ENCODE assay signal across 21 cellular contexts in genomic region chr2:3270095-3270478, GRCh38.
DNase-seq lines count a peak whose midpoint lies in the region; ATAC-seq and TF ChIP-seq lines count a peak whose summit lies in the region.
"Had no signal": no experiment of that assay in that cellular context is flagged by ENCODE, and none has a peak within 500 bp of the region (broad histone marks: within the 10 kb centered on the region; RNA-seq: fewer than 3 reads in every experiment).

No MANE protein-coding gene starts in this region.

- intact Hi-C loops in stomach (cut with DNase I; ENCODE audit: low total_unique reads) (no loop called here), upper lobe of right lung (cut with DNase I) (no loop called here)

- TF ChIP-seq POLR2A in stomach (IDR thresholded peaks at IDR 0.05), result no peak

- H3K4me3 ChIP-seq in stomach (no peak overlapping the region), upper lobe of right lung (no peak overlapping the region)
- H3K4me3 ChIP-seq: BLaER1 treated with 17β-estradiol and CSF1 and Interleukin-3, amounts not matched to agents 10 nM and 100 nM; GM23338 had no signal

- TF ChIP-seq EP300 in stomach (IDR thresholded peaks at IDR 0.05), result no peak

- WGBS in stomach, 5 donors, result 96 to 99% (median 98%) methylated on average over 7 to 8 of the region's 8 CpGs

- H3K9me3 ChIP-seq in stomach, result no peaks in the 10 kb centered on the region
- H3K9me3 ChIP-seq in upper lobe of right lung, result no peaks in the 10 kb centered on the region
- H3K9me3 ChIP-seq: BE2C had no signal

- no peak overlapping the region for H3K27ac ChIP-seq in stomach
- H3K27ac ChIP-seq in upper lobe of right lung, result no peak overlapping the region
- H3K27ac ChIP-seq: 22Rv1; BLaER1 treated with 17β-estradiol and CSF1 and Interleukin-3, amounts not matched to agents 10 nM and 100 nM had no signal

- H3K36me3 ChIP-seq in stomach (no peaks in the 10 kb centered on the region), upper lobe of right lung (no peaks in the 10 kb centered on the region)
- H3K36me3 ChIP-seq: BE2C had no signal

- H3K27me3 ChIP-seq in stomach (no peaks in the 10 kb centered on the region), upper lobe of right lung (no peaks in the 10 kb centered on the region)
- H3K27me3 ChIP-seq: BE2C; BLaER1 treated with 17β-estradiol and CSF1 and Interleukin-3, amounts not matched to agents 10 nM and 100 nM had no signal

- H3K4me1 ChIP-seq in stomach (no peaks in the 10 kb centered on the region), upper lobe of right lung (no peaks in the 10 kb centered on the region)
- H3K4me1 ChIP-seq: BE2C had no signal

- DNase-seq in activated T-cell treated with anti-CD3 and anti-CD28 coated beads, Interleukin-2, amount 50 U/mL, for 24 hours, result no peak
- no peak for DNase-seq in activated T-cell treated with anti-CD3 and anti-CD28 coated beads, Interleukin-2, amount 50 U/mL, for 4 hours
- peak; percentile 56 for DNase-seq in osteocyte (ENCODE audit: extremely low spot score, unreplicated experiment)
- peak; percentile 3 for DNase-seq in stomach
- peak; percentile 22 for DNase-seq in upper lobe of right lung
- DNase-seq: AML-193; BE2C; Calu3; CD4-positive, alpha-beta memory T cell; COR-L47; DMS53; DMS79 treated with DMSO at 0.1 percent for 48 hours; GF-D8; H9 had no signal

- peak overlapping the region; percentile 33 for H3K27ac Mint-ChIP-seq in activated T-cell treated with anti-CD3 and anti-CD28 coated beads, Interleukin-2, amount 50 U/mL, for 24 hours
- H3K27ac Mint-ChIP-seq in osteocyte (ENCODE audit: unreplicated experiment), result no peak overlapping the region
- H3K27ac Mint-ChIP-seq: CD4-positive, alpha-beta memory T cell; GM23338; H9 had no signal

- H3K27me3 Mint-ChIP-seq in activated T-cell treated with anti-CD3 and anti-CD28 coated beads, Interleukin-2, amount 50 U/mL, for 24 hours, result no peaks in the 10 kb centered on the region
- no peaks in the 10 kb centered on the region for H3K27me3 Mint-ChIP-seq in activated T-cell treated with anti-CD3 and anti-CD28 coated beads, Interleukin-2, amount 50 U/mL, for 4 hours (ENCODE audit: low read depth)
- no peaks in the 10 kb centered on the region for H3K27me3 Mint-ChIP-seq in osteocyte (ENCODE audit: unreplicated experiment)
- H3K27me3 Mint-ChIP-seq: CD4-positive, alpha-beta memory T cell had no signal

- peaks cover 9% of the 10 kb centered on the region for H3K9me3 Mint-ChIP-seq in activated T-cell treated with anti-CD3 and anti-CD28 coated beads, Interleukin-2, amount 50 U/mL, for 24 hours
- peaks cover 7% of the 10 kb centered on the region for H3K9me3 Mint-ChIP-seq in activated T-cell treated with anti-CD3 and anti-CD28 coated beads, Interleukin-2, amount 50 U/mL, for 4 hours
- peaks cover 24% of the 10 kb centered on the region for H3K9me3 Mint-ChIP-seq in osteocyte (ENCODE audit: unreplicated experiment)

- H3K4me3 Mint-ChIP-seq in activated T-cell treated with anti-CD3 and anti-CD28 coated beads, Interleukin-2, amount 50 U/mL, for 24 hours, result no peak overlapping the region
- H3K4me3 Mint-ChIP-seq in activated T-cell treated with anti-CD3 and anti-CD28 coated beads, Interleukin-2, amount 50 U/mL, for 4 hours, result no peak overlapping the region
- H3K4me3 Mint-ChIP-seq in osteocyte (ENCODE audit: unreplicated experiment), result no peak overlapping the region
- H3K4me3 Mint-ChIP-seq: CD4-positive, alpha-beta memory T cell; GM23338; H9 had no signal

- ATAC-seq in activated T-cell treated with anti-CD3 and anti-CD28 coated beads, Interleukin-2, amount 50 U/mL, for 4 hours, result no peak
- ATAC-seq in upper lobe of right lung, result no peak
- no peak for ATAC-seq in HG02588 (IDR thresholded peaks at IDR 0.05; ENCODE audit: unreplicated experiment)
- no peak for ATAC-seq in HG02884 (IDR thresholded peaks at IDR 0.05; ENCODE audit: unreplicated experiment)
- ATAC-seq in HG02970 (IDR thresholded peaks at IDR 0.05; ENCODE audit: low FRiP score, unreplicated experiment), result no peak
- ATAC-seq: GM23338, HCT116 had no signal

- H3K4me1 Mint-ChIP-seq in activated T-cell treated with anti-CD3 and anti-CD28 coated beads, Interleukin-2, amount 50 U/mL, for 24 hours (ENCODE audit: low read depth), result peaks cover 7% of the 10 kb centered on the region
- H3K4me1 Mint-ChIP-seq in activated T-cell treated with anti-CD3 and anti-CD28 coated beads, Interleukin-2, amount 50 U/mL, for 4 hours (ENCODE audit: low read depth), result no peaks in the 10 kb centered on the region
- H3K4me1 Mint-ChIP-seq in osteocyte (ENCODE audit: unreplicated experiment), result no peaks in the 10 kb centered on the region

- TF ChIP-seq CTCF in osteocyte (IDR thresholded peaks at IDR 0.05) (no peak), stomach (IDR thresholded peaks at IDR 0.05) (no peak), upper lobe of right lung (IDR thresholded peaks at IDR 0.05) (no peak)

- peaks cover 28% of the 10 kb centered on the region for H3K36me3 Mint-ChIP-seq in activated T-cell treated with anti-CD3 and anti-CD28 coated beads, Interleukin-2, amount 50 U/mL, for 24 hours (ENCODE audit: low read depth)
- peaks cover 33% of the 10 kb centered on the region for H3K36me3 Mint-ChIP-seq in activated T-cell treated with anti-CD3 and anti-CD28 coated beads, Interleukin-2, amount 50 U/mL, for 4 hours (ENCODE audit: insufficient read depth)
- H3K36me3 Mint-ChIP-seq in osteocyte (ENCODE audit: unreplicated experiment), result peaks cover 10% of the 10 kb centered on the region

Comparison
In these comparisons a context has a peak if more than half of its experiments do, and no peak if none do; other contexts are left out.
1. DNase-seq: peak in osteocyte (single experiment), stomach (single experiment) and upper lobe of right lung (single experiment); none in activated T-cell treated with anti-CD3 and anti-CD28 coated beads, Interleukin-2, amount 50 U/mL, for 24 hours (single experiment) and activated T-cell treated with anti-CD3 and anti-CD28 coated beads, Interleukin-2, amount 50 U/mL, for 4 hours (single experiment).